Comparison of ENCODE assay signal across 20 cellular contexts in genomic region chr22:18994780-18995711, GRCh38. TPM values are rescaled to one million over a fixed set of nuclear protein-coding genes. Genes with fewer than 3 reads are reported as not detected.
DNase-seq lines count a peak whose midpoint lies in the region; ATAC-seq and TF ChIP-seq lines count a peak whose summit lies in the region.
"Had no signal": no experiment of that assay in that cellular context is flagged by ENCODE, and none has a peak within 500 bp of the region (broad histone marks: within the 10 kb centered on the region; RNA-seq: fewer than 3 reads in every experiment).

No MANE protein-coding gene starts in this region.

- peak overlapping the region in 6 of 11 experiments; percentile 23 to 53 (median 38); a peak in 10 of 22 replicates for H3K27ac ChIP-seq in BLaER1 treated with 17β-estradiol and CSF1 and Interleukin-3, amounts not matched to agents 10 nM and 100 nM
- H3K27ac ChIP-seq in neural progenitor cell: no peak overlapping the region
- H3K27ac ChIP-seq: cardiac muscle cell, skin epidermis, uterus had no signal

- no peak overlapping the region; a peak in 1 of 20 replicates for H3K4me3 ChIP-seq in BLaER1 treated with 17β-estradiol and CSF1 and Interleukin-3, amounts not matched to agents 10 nM and 100 nM
- H3K4me3 ChIP-seq in neural progenitor cell: no peak overlapping the region
- H3K4me3 ChIP-seq in H7 (ENCODE audit: insufficient read depth, low read depth, low read length): no peak overlapping the region
- H3K4me3 ChIP-seq: cardiac muscle cell, skin epidermis, uterus had no signal

- no peaks in the 10 kb centered on the region for H3K36me3 Mint-ChIP-seq in neural progenitor cell
- no peaks in the 10 kb centered on the region for H3K36me3 Mint-ChIP-seq in activated CD8-positive, alpha-beta memory T cell treated with anti-CD3 and anti-CD28 coated beads, Interleukin-2, amount 10 ng/mL, durations not matched to agents 7 days and 5 days
- H3K36me3 Mint-ChIP-seq: activated naive CD8-positive, alpha-beta T cell treated with anti-CD3 and anti-CD28 coated beads for 36 hours had no signal

- no peak for TF ChIP-seq CTCF in neural progenitor cell (IDR thresholded peaks at IDR 0.05)

- H3F3A ChIP-seq in neural progenitor cell (ENCODE audit: low read depth): peaks cover 4% of the 10 kb centered on the region

- H3K27ac Mint-ChIP-seq in neural progenitor cell: no peak overlapping the region
- H3K27ac Mint-ChIP-seq in activated CD8-positive, alpha-beta memory T cell treated with anti-CD3 and anti-CD28 coated beads, Interleukin-2, amount 10 ng/mL, durations not matched to agents 7 days and 5 days: no peak overlapping the region
- H3K27ac Mint-ChIP-seq: activated naive CD8-positive, alpha-beta T cell treated with anti-CD3 and anti-CD28 coated beads for 36 hours; T-helper 2 cell treated with Interferon-gamma antibody and Interleukin-4, amounts not matched to agents 5 μg/mL and 100 μg/mL, for 36 hours had no signal

- H3K79me2 ChIP-seq in neural progenitor cell (ENCODE audit: low read depth): no peaks in the 10 kb centered on the region

- no peaks in the 10 kb centered on the region for H3K27me3 ChIP-seq in BLaER1 treated with 17β-estradiol and CSF1 and Interleukin-3, amounts not matched to agents 10 nM and 100 nM
- peaks cover 13% of the 10 kb centered on the region for H3K27me3 ChIP-seq in neural progenitor cell
- no peaks in the 10 kb centered on the region for H3K27me3 ChIP-seq in H7 (ENCODE audit: control insufficient read depth, insufficient read depth, low read length)
- H3K27me3 ChIP-seq: cardiac muscle cell, uterus had no signal

- H3K9me3 ChIP-seq in BLaER1 treated with 17β-estradiol and CSF1 and Interleukin-3, amounts not matched to agents 10 nM and 100 nM (replicated peaks in 1 of 11): no peaks in the 10 kb centered on the region
- H3K9me3 ChIP-seq in neural progenitor cell (ENCODE audit: low read depth): no peaks in the 10 kb centered on the region
- H3K9me3 ChIP-seq: uterus had no signal

- DNase-seq in M059J (ENCODE audit: low read depth) (peak; percentile 4), iPS-NIHi7 (ENCODE audit: extremely low spot score) (peak; percentile 53), neural progenitor cell (ENCODE audit: low spot score) (peak; percentile 88), NCI-H446 treated with DMSO at 0.1 percent for 48 hours (lab: John Stamatoyannopoulos, UW) (no peak), H7 (no peak)
- no peak for DNase-seq in activated CD8-positive, alpha-beta memory T cell treated with anti-CD3 and anti-CD28 coated beads, Interleukin-2, amount 10 ng/mL, durations not matched to agents 7 days and 5 days
- DNase-seq: activated naive CD8-positive, alpha-beta T cell treated with anti-CD3 and anti-CD28 coated beads for 36 hours; activated T-cell treated with anti-CD3 and anti-CD28 coated beads, Interleukin-2, amount 50 U/mL, for 1 hour; effector CD4-positive, alpha-beta T cell; NCI-H1105 treated with DMSO at 0.1 percent for 48 hours; NK-92 treated with Interleukin-12 subunit alpha and Interleukin-12 subunit beta, amount 100 ng/mL, for 24 hours; nucleus accumbens; SHP77; stimulated activated naive CD4-positive, alpha-beta T cell treated with Interleukin-2 at 50 U/mL for 16 hours; uterus had no signal

- H3K27me3 Mint-ChIP-seq in neural progenitor cell (ENCODE audit: insufficient read depth, low read depth): no peaks in the 10 kb centered on the region
- H3K27me3 Mint-ChIP-seq in activated CD8-positive, alpha-beta memory T cell treated with anti-CD3 and anti-CD28 coated beads, Interleukin-2, amount 10 ng/mL, durations not matched to agents 7 days and 5 days: peaks cover 26% of the 10 kb centered on the region

- peaks cover 0 to 9% (median 0%) of the 10 kb centered on the region in 11 experiments; a peak in 2 of 22 replicates for H4K20me1 ChIP-seq in BLaER1 treated with 17β-estradiol and CSF1 and Interleukin-3, amounts not matched to agents 10 nM and 100 nM
- no peaks in the 10 kb centered on the region for H4K20me1 ChIP-seq in neural progenitor cell (ENCODE audit: low read depth)

- peak overlapping the region; percentile 71 to 95 (median 84) for H3K4me2 ChIP-seq in BLaER1 treated with 17β-estradiol and CSF1 and Interleukin-3, amounts not matched to agents 10 nM and 100 nM
- peak overlapping the region; percentile 22 for H3K4me2 ChIP-seq in neural progenitor cell

- H3K9ac ChIP-seq in BLaER1 treated with 17β-estradiol and CSF1 and Interleukin-3, amounts not matched to agents 10 nM and 100 nM: peak overlapping the region in 4 of 11 experiments; percentile 18 to 33 (median 23); a peak in 2 of 22 replicates
- H3K9ac ChIP-seq in neural progenitor cell: no peak overlapping the region

- H3K4me1 Mint-ChIP-seq in neural progenitor cell: peaks cover 24% of the 10 kb centered on the region
- no peaks in the 10 kb centered on the region for H3K4me1 Mint-ChIP-seq in activated CD8-positive, alpha-beta memory T cell treated with anti-CD3 and anti-CD28 coated beads, Interleukin-2, amount 10 ng/mL, durations not matched to agents 7 days and 5 days
- H3K4me1 Mint-ChIP-seq: activated naive CD8-positive, alpha-beta T cell treated with anti-CD3 and anti-CD28 coated beads for 36 hours had no signal

- no peak for ATAC-seq in activated CD8-positive, alpha-beta memory T cell treated with anti-CD3 and anti-CD28 coated beads, Interleukin-2, amount 10 ng/mL, durations not matched to agents 7 days and 5 days
- no peak for ATAC-seq in esophagus mucosa

- H3K4me1 ChIP-seq in BLaER1 treated with 17β-estradiol and CSF1 and Interleukin-3, amounts not matched to agents 10 nM and 100 nM: peaks cover 14 to 30% (median 21%) of the 10 kb centered on the region in 10 experiments
- peaks cover 10% of the 10 kb centered on the region for H3K4me1 ChIP-seq in neural progenitor cell
- H3K4me1 ChIP-seq: uterus had no signal

- CTCF ChIA-PET in activated CD8-positive, alpha-beta memory T cell treated with anti-CD3 and anti-CD28 coated beads, Interleukin-2, amount 10 ng/mL, durations not matched to agents 7 days and 5 days (lab: Charles Lee): no interaction called here

- H2AFZ ChIP-seq in neural progenitor cell (replicated peaks): no peak overlapping the region

- H3K36me3 ChIP-seq in BLaER1 treated with 17β-estradiol and CSF1 and Interleukin-3, amounts not matched to agents 10 nM and 100 nM: no peaks in the 10 kb centered on the region
- H3K36me3 ChIP-seq in neural progenitor cell (no peaks in the 10 kb centered on the region), H7 (replicated peaks; ENCODE audit: control insufficient read depth, insufficient read depth, low read length) (no peaks in the 10 kb centered on the region)
- H3K36me3 ChIP-seq: cardiac muscle cell, uterus had no signal

- H3K4me3 Mint-ChIP-seq in neural progenitor cell: no peak overlapping the region
- H3K4me3 Mint-ChIP-seq in activated CD8-positive, alpha-beta memory T cell treated with anti-CD3 and anti-CD28 coated beads, Interleukin-2, amount 10 ng/mL, durations not matched to agents 7 days and 5 days: no peak overlapping the region
- H3K4me3 Mint-ChIP-seq: activated naive CD8-positive, alpha-beta T cell treated with anti-CD3 and anti-CD28 coated beads for 36 hours; T-helper 2 cell treated with Interferon-gamma antibody and Interleukin-4, amounts not matched to agents 5 μg/mL and 100 μg/mL, for 36 hours had no signal

- peaks cover 2% of the 10 kb centered on the region for H3K9me3 Mint-ChIP-seq in neural progenitor cell
- H3K9me3 Mint-ChIP-seq in activated CD8-positive, alpha-beta memory T cell treated with anti-CD3 and anti-CD28 coated beads, Interleukin-2, amount 10 ng/mL, durations not matched to agents 7 days and 5 days (ENCODE audit: low read depth): no peaks in the 10 kb centered on the region
- H3K9me3 Mint-ChIP-seq: activated naive CD8-positive, alpha-beta T cell treated with anti-CD3 and anti-CD28 coated beads for 36 hours; T-helper 2 cell treated with Interferon-gamma antibody and Interleukin-4, amounts not matched to agents 5 μg/mL and 100 μg/mL, for 36 hours had no signal

RNA-seq across cellular contexts. Expression of gene PRODH, which starts 59.0 kb away (rescaled TPM):
- not detected in 2 replicates for total RNA-seq in M059J (2014; rRNA removed; shearing (Covaris generic))
- 9.3 and 18.8 TPM in 2 replicates for total RNA-seq in neural progenitor cell (ENCODE audit: low replicate concordance)
- total RNA-seq in activated CD8-positive, alpha-beta memory T cell treated with anti-CD3 and anti-CD28 coated beads, Interleukin-2, amount 10 ng/mL, durations not matched to agents 7 days and 5 days: 1 to 10 TPM in 1 of 2 experiments, not detected in 1; 1.0 TPM
- 34.3 and 53.1 TPM in 2 replicates for total RNA-seq in H7 (2014; rRNA removed; shearing (Covaris generic))
- 4.5 TPM for total RNA-seq in esophagus mucosa
- total RNA-seq: activated naive CD8-positive, alpha-beta T cell treated with anti-CD3 and anti-CD28 coated beads for 36 hours had no signal

Comparison
In these comparisons a context has a peak if more than half of its experiments do, and no peak if none do; other contexts are left out.
1. DNase-seq: peak in M059J (single experiment), iPS-NIHi7 (single experiment) and neural progenitor cell (single experiment); none in NCI-H446 treated with DMSO at 0.1 percent for 48 hours (single experiment), activated CD8-positive, alpha-beta memory T cell treated with anti-CD3 and anti-CD28 coated beads, Interleukin-2, amount 10 ng/mL, durations not matched to agents 7 days and 5 days (single experiment) and H7 (single experiment).